1 cellular context compared by ENCODE assay signal in genomic region chr3:12994607-12995388, GRCh38.
TF ChIP-seq lines count a peak whose summit lies in the region.

No MANE protein-coding gene starts in this region.

TF ChIP-seq in WTC11, 78 proteins besides CTCF, POLR2A, EP300 and RAD21 (continued from another document and continues in another):
- TF ChIP-seq CDX4 (CRISPR knock-in tag; IDR thresholded peaks at IDR 0.05; ENCODE audit: borderline replicate concordance) (no peak), SMAD3 (CRISPR knock-in tag; IDR thresholded peaks at IDR 0.05; ENCODE audit: borderline replicate concordance) (no peak), NFE2L1 (CRISPR knock-in tag; IDR thresholded peaks at IDR 0.05) (no peak), EMX1 (CRISPR knock-in tag; IDR thresholded peaks at IDR 0.05) (no peak), SOX15 (CRISPR knock-in tag; IDR thresholded peaks at IDR 0.05) (no peak), RELA (CRISPR knock-in tag; IDR thresholded peaks at IDR 0.05; ENCODE audit: borderline replicate concordance) (no peak), FOXK1 (CRISPR knock-in tag; IDR thresholded peaks at IDR 0.05) (no peak), GRHL2 (CRISPR knock-in tag; IDR thresholded peaks at IDR 0.05; ENCODE audit: insufficient replicate concordance, severe bottlenecking) (no peak), ZNF281 (CRISPR knock-in tag; IDR thresholded peaks at IDR 0.05) (no peak), ATF1 (CRISPR knock-in tag; IDR thresholded peaks at IDR 0.05) (no peak), ZSCAN18 (CRISPR knock-in tag; IDR thresholded peaks at IDR 0.05) (no peak), FOXJ3 (CRISPR knock-in tag; IDR thresholded peaks at IDR 0.05; ENCODE audit: borderline replicate concordance) (no peak), KAT7 (CRISPR knock-in tag; IDR thresholded peaks at IDR 0.05; ENCODE audit: borderline replicate concordance) (no peak), MAX (CRISPR knock-in tag; IDR thresholded peaks at IDR 0.05) (peak; percentile 47), ZNF416 (CRISPR knock-in tag; IDR thresholded peaks at IDR 0.05) (no peak), TP53 (CRISPR knock-in tag; IDR thresholded peaks at IDR 0.05) (no peak), TEAD4 (CRISPR knock-in tag; IDR thresholded peaks at IDR 0.05) (no peak), ERG (CRISPR knock-in tag; IDR thresholded peaks at IDR 0.05) (no peak), ATF3 (CRISPR knock-in tag; conservative IDR thresholded peaks at IDR 0.05) (no peak), MXD4 (CRISPR knock-in tag; IDR thresholded peaks at IDR 0.05; ENCODE audit: borderline replicate concordance) (no peak), IRF1 (CRISPR knock-in tag; IDR thresholded peaks at IDR 0.05) (no peak), NFATC4 (CRISPR knock-in tag; IDR thresholded peaks at IDR 0.05) (no peak), NR3C1 (CRISPR knock-in tag; conservative IDR thresholded peaks at IDR 0.05; ENCODE audit: low read depth) (no peak), ELF4 (CRISPR knock-in tag; IDR thresholded peaks at IDR 0.05; ENCODE audit: low read depth) (no peak), FOXP4 (CRISPR knock-in tag; IDR thresholded peaks at IDR 0.05) (peak; percentile 44), JAZF1 (CRISPR knock-in tag; IDR thresholded peaks at IDR 0.05) (no peak), MYBL2 (CRISPR knock-in tag; IDR thresholded peaks at IDR 0.05) (no peak), ZNF512 (CRISPR knock-in tag; IDR thresholded peaks at IDR 0.05; ENCODE audit: borderline replicate concordance) (no peak), GTF2I (CRISPR knock-in tag; conservative IDR thresholded peaks at IDR 0.05) (peak; percentile 99), ARID4B (CRISPR knock-in tag; IDR thresholded peaks at IDR 0.05; ENCODE audit: borderline replicate concordance) (0 out of 2 replicates have a peak, but pooled peaks have one; percentile 32), ZNF423 (CRISPR knock-in tag; IDR thresholded peaks at IDR 0.05) (0 out of 2 replicates have a peak, but pooled peaks have one; percentile 4), AFF4 (CRISPR knock-in tag; IDR thresholded peaks at IDR 0.05; ENCODE audit: borderline replicate concordance) (no peak), ZBTB43 (CRISPR knock-in tag; IDR thresholded peaks at IDR 0.05) (no peak)
